24 cellular contexts compared by ENCODE assay signal in the genomic region with DNA sequence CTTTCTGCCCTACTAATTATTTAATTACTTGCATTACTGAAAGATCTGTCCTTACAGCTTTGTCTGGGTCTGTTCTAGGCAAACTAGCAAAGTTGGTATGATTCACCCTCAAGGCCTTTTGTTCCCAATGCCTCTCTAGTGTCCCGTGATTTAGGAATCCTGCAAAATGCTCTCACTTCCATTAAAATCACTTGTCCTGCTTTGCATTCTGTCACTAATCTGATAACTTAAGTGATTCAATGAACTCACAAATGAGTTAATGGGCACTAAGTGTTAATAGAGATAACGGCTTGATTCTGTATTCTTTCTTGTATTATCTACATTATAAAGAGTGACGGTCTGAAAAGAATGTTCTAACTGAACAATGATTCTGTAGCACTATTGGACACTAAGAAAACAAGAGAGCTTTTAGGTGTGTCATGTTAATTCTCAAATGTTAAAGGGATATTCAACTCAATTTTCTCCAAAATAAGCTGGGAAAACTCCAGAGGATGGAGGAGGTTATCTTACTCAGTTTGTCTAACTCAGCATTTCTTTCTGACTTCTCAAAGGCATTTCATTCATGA.
"Had no signal": no experiment of that assay in that cellular context is flagged by ENCODE, and none has a peak within 500 bp of the region (broad histone marks: within the 10 kb centered on the region; RNA-seq: fewer than 3 reads in every experiment).

No MANE protein-coding gene starts in this region.

- H3K4me1 ChIP-seq: body of pancreas, breast epithelium, Peyer's patch had no signal

- H3K9me3 Mint-ChIP-seq: activated CD4-positive, alpha-beta T cell treated with anti-CD3 and anti-CD28 coated beads, Interleukin-2, amount 10 ng/mL, durations not matched to agents 24 days and 14 days; activated CD8-positive, alpha-beta T cell treated with anti-CD3 and anti-CD28 coated beads for 36 hours; activated naive CD4-positive, alpha-beta T cell treated with anti-CD3 and anti-CD28 coated beads, Interleukin-2, amount 50 U/mL, for 24 hours; activated naive CD8-positive, alpha-beta T cell treated with anti-CD3 and anti-CD28 coated beads, Interleukin-2, amount 10 ng/mL, durations not matched to agents 7 days and 5 days; activated T-helper 2 cell treated with anti-CD3 and anti-CD28 coated beads, Interferon-gamma antibody, Interleukin-2, Interleukin-4, amounts not matched to agents 10 μg/mL and 5 μg/mL and 100 μg/mL, durations not matched to agents 14 hours and 24 hours and 36 hours; T-helper 1 cell treated with Interleukin-12 subunit alpha and Interleukin-12 subunit beta and Interleukin-4 antibody, amounts not matched to agents 30 μg/mL and 1 μg/mL, for 36 hours; T-helper 2 cell treated with Interferon-gamma antibody and Interleukin-4, amounts not matched to agents 5 μg/mL and 100 μg/mL, for 36 hours had no signal

- H3K9me3 ChIP-seq: ascending aorta, body of pancreas, breast epithelium, Peyer's patch had no signal

- H3K27me3 Mint-ChIP-seq: activated CD4-positive, alpha-beta T cell treated with anti-CD3 and anti-CD28 coated beads, Interleukin-2, amount 10 ng/mL, durations not matched to agents 24 days and 14 days; activated CD8-positive, alpha-beta T cell treated with anti-CD3 and anti-CD28 coated beads for 36 hours; activated naive CD8-positive, alpha-beta T cell treated with anti-CD3 and anti-CD28 coated beads, Interleukin-2, amount 10 ng/mL, durations not matched to agents 7 days and 5 days had no signal

- H3K27ac Mint-ChIP-seq: activated CD4-positive, alpha-beta T cell treated with anti-CD3 and anti-CD28 coated beads, Interleukin-2, amount 10 ng/mL, durations not matched to agents 24 days and 14 days; activated CD8-positive, alpha-beta T cell treated with anti-CD3 and anti-CD28 coated beads for 36 hours; activated naive CD8-positive, alpha-beta T cell treated with anti-CD3 and anti-CD28 coated beads, Interleukin-2, amount 10 ng/mL, durations not matched to agents 7 days and 5 days; activated T-helper 2 cell treated with anti-CD3 and anti-CD28 coated beads, Interferon-gamma antibody, Interleukin-2, Interleukin-4, amounts not matched to agents 10 μg/mL and 5 μg/mL and 100 μg/mL, durations not matched to agents 14 hours and 24 hours and 36 hours; T-helper 1 cell treated with Interleukin-12 subunit alpha and Interleukin-12 subunit beta and Interleukin-4 antibody, amounts not matched to agents 30 μg/mL and 1 μg/mL, for 36 hours; T-helper 2 cell treated with Interferon-gamma antibody and Interleukin-4, amounts not matched to agents 5 μg/mL and 100 μg/mL, for 36 hours had no signal

- DNase-seq: activated CD4-positive, alpha-beta T cell treated with anti-CD3 and anti-CD28 coated beads, Interleukin-2, amount 10 ng/mL, durations not matched to agents 24 days and 14 days; activated CD4-positive, alpha-beta T cell treated with anti-CD3 and anti-CD28 coated beads, Interleukin-2, amount 50 U/mL, for 4 hours; activated CD8-positive, alpha-beta T cell treated with anti-CD3 and anti-CD28 coated beads for 36 hours; activated gamma-delta T cell; activated naive CD4-positive, alpha-beta T cell treated with Interleukin-2 at 50 U/mL for 16 hours; activated naive CD8-positive, alpha-beta T cell treated with anti-CD3 and anti-CD28 coated beads, Interleukin-2, amount 10 ng/mL, durations not matched to agents 7 days and 5 days; activated T-cell treated with anti-CD3 and anti-CD28 coated beads, Interleukin-2, amount 50 U/mL, for 1 hour; amygdala; body of pancreas; KBM-7; NCI-H1436 treated with DMSO at 0.1 percent for 48 hours; NCI-H1694 treated with DMSO at 0.1 percent for 48 hours; NCI-H2029; NCI-H345; NCI-H524 treated with DMSO at 0.1 percent for 48 hours; Peyer's patch; SIG-M5 had no signal

- H3K36me3 ChIP-seq: ascending aorta, breast epithelium, Peyer's patch had no signal

- H3K4me3 ChIP-seq: ascending aorta, body of pancreas, breast epithelium, Peyer's patch had no signal

- H3K27ac ChIP-seq: ascending aorta, body of pancreas, breast epithelium, Peyer's patch, RWPE1 had no signal

- H3K4me3 Mint-ChIP-seq: activated CD4-positive, alpha-beta T cell treated with anti-CD3 and anti-CD28 coated beads, Interleukin-2, amount 10 ng/mL, durations not matched to agents 24 days and 14 days; activated CD8-positive, alpha-beta T cell treated with anti-CD3 and anti-CD28 coated beads for 36 hours; activated naive CD4-positive, alpha-beta T cell treated with anti-CD3 and anti-CD28 coated beads, Interleukin-2, amount 50 U/mL, for 24 hours; activated naive CD8-positive, alpha-beta T cell treated with anti-CD3 and anti-CD28 coated beads, Interleukin-2, amount 10 ng/mL, durations not matched to agents 7 days and 5 days; T-helper 1 cell treated with Interleukin-12 subunit alpha and Interleukin-12 subunit beta and Interleukin-4 antibody, amounts not matched to agents 30 μg/mL and 1 μg/mL, for 36 hours; T-helper 2 cell treated with Interferon-gamma antibody and Interleukin-4, amounts not matched to agents 5 μg/mL and 100 μg/mL, for 36 hours had no signal

- H3K4me1 Mint-ChIP-seq: activated CD4-positive, alpha-beta T cell treated with anti-CD3 and anti-CD28 coated beads, Interleukin-2, amount 10 ng/mL, durations not matched to agents 24 days and 14 days; activated naive CD4-positive, alpha-beta T cell treated with anti-CD3 and anti-CD28 coated beads, Interleukin-2, amount 50 U/mL, for 24 hours; activated naive CD8-positive, alpha-beta T cell treated with anti-CD3 and anti-CD28 coated beads, Interleukin-2, amount 10 ng/mL, durations not matched to agents 7 days and 5 days had no signal

- H3K36me3 Mint-ChIP-seq: activated naive CD4-positive, alpha-beta T cell treated with anti-CD3 and anti-CD28 coated beads, Interleukin-2, amount 50 U/mL, for 24 hours; activated naive CD8-positive, alpha-beta T cell treated with anti-CD3 and anti-CD28 coated beads, Interleukin-2, amount 10 ng/mL, durations not matched to agents 7 days and 5 days had no signal

- H3K27me3 ChIP-seq: ascending aorta, body of pancreas, breast epithelium, Peyer's patch had no signal
